Comparison of ENCODE assay signal across 35 cellular contexts in genomic region chr10:28349892-28350291, GRCh38. TPM values are rescaled to one million over a fixed set of nuclear protein-coding genes. Genes with fewer than 3 reads are reported as not detected.
A peak's percentile ranks its signal among the peaks of the same experiment; 100 is the strongest.
DNase-seq lines count a peak whose midpoint lies in the region; ATAC-seq, FAIRE-seq and TF ChIP-seq lines count a peak whose summit lies in the region.
"Had no signal": no experiment of that assay in that cellular context is flagged by ENCODE, and none has a peak within 500 bp of the region (broad histone marks: within the 10 kb centered on the region; RNA-seq: fewer than 3 reads in every experiment).

No MANE protein-coding gene starts in this region.

- H3K36me3 Mint-ChIP-seq in central memory CD8-positive, alpha-beta T cell (ENCODE audit: insufficient read depth), result no peaks in the 10 kb centered on the region
- H3K36me3 Mint-ChIP-seq in Calu3 (ENCODE audit: insufficient read depth, unreplicated experiment), result no peaks in the 10 kb centered on the region
- H3K36me3 Mint-ChIP-seq: CD4-positive, CD25-positive, alpha-beta regulatory T cell; CD8-positive, alpha-beta T cell had no signal

- RAD21 ChIA-PET in HCT116 (lab: Charles Lee; ENCODE audit: low non-redundant PET in 1 of 2, low total read pairs in 2 of 2, uncharacterized antibody in 2 of 2, unreplicated experiment in 2 of 2), result no interaction called here

- BruUV-seq in HCT116 (replicated peaks; lab: Mats Ljungman, UMichigan) (no TSS peak), Calu3 (replicated peaks; lab: Mats Ljungman, UMichigan) (no TSS peak)

- no peaks in the 10 kb centered on the region for H4K20me1 ChIP-seq in HCT116 (ENCODE audit: insufficient read depth)
- H4K20me1 ChIP-seq: BLaER1; BLaER1 treated with 17β-estradiol and CSF1 and Interleukin-3, amounts not matched to agents 10 nM and 100 nM had no signal

- intact Hi-C loops in HCT116 (cut with micrococcal nuclease) (no loop called here), esophagus muscularis mucosa (cut with DNase I) (no loop called here), Calu3 (cut with micrococcal nuclease; ENCODE audit: unreplicated experiment) (no loop called here)

- FAIRE-seq in bronchial epithelial cell (lab: Jason Lieb, UNC) (no peak), H54 (lab: Jason Lieb, UNC) (no peak)
- FAIRE-seq: A549, D721Med had no signal

- POLR2A ChIA-PET in HCT116 (lab: Charles Lee), result interaction anchor here (1.2 to 1.4 kb wide), 2 partner anchors 9 to 47 kb away, joined by 3 read pairs; partner anchors contain the start of gene MPP7

- H3K27ac ChIP-seq in HCT116 (ENCODE audit: low read depth, low read length), result no peak overlapping the region
- H3K27ac ChIP-seq in esophagus muscularis mucosa (replicated peaks in 1 of 4), result no peak overlapping the region
- H3K27ac ChIP-seq: 22Rv1; A549; BLaER1; BLaER1 treated with 17β-estradiol and CSF1 and Interleukin-3, amounts not matched to agents 10 nM and 100 nM; C4-2B had no signal

- peak overlapping the region; percentile 36 for H3K27ac Mint-ChIP-seq in central memory CD8-positive, alpha-beta T cell (ENCODE audit: low read depth)
- H3K27ac Mint-ChIP-seq in Calu3 (ENCODE audit: unreplicated experiment), result no peak overlapping the region
- H3K27ac Mint-ChIP-seq: B cell; CD14-positive monocyte; CD4-positive, alpha-beta memory T cell; CD4-positive, alpha-beta T cell; CD8-positive, alpha-beta T cell had no signal

- H3K4me2 ChIP-seq in HCT116 (ENCODE audit: low read length), result peak overlapping the region; percentile 40
- H3K4me2 ChIP-seq: A549; BLaER1; BLaER1 treated with 17β-estradiol and CSF1 and Interleukin-3, amounts not matched to agents 10 nM and 100 nM had no signal

- H3K9ac ChIP-seq in HCT116 (ENCODE audit: low read length), result no peak overlapping the region
- H3K9ac ChIP-seq: BLaER1; BLaER1 treated with 17β-estradiol and CSF1 and Interleukin-3, amounts not matched to agents 10 nM and 100 nM had no signal

- no peaks in the 10 kb centered on the region for H3K9me2 ChIP-seq in HCT116 (ENCODE audit: insufficient read depth)

- no peaks in the 10 kb centered on the region for H3K27me3 Mint-ChIP-seq in central memory CD8-positive, alpha-beta T cell
- peaks cover 18% of the 10 kb centered on the region for H3K27me3 Mint-ChIP-seq in Calu3 (ENCODE audit: unreplicated experiment)
- H3K27me3 Mint-ChIP-seq: CD4-positive, alpha-beta memory T cell; CD4-positive, alpha-beta T cell had no signal

- H3K4me3 Mint-ChIP-seq in central memory CD8-positive, alpha-beta T cell, result no peak overlapping the region
- H3K4me3 Mint-ChIP-seq in Calu3 (ENCODE audit: low read depth, unreplicated experiment), result no peak overlapping the region
- H3K4me3 Mint-ChIP-seq: B cell; CD14-positive monocyte; CD4-positive, alpha-beta memory T cell; CD4-positive, alpha-beta T cell; CD8-positive, alpha-beta memory T cell; CD8-positive, alpha-beta T cell had no signal

- WGBS in esophagus muscularis mucosa, result 88% methylated on average over 3 of the region's 3 CpGs

- H3K9me3 Mint-ChIP-seq in central memory CD8-positive, alpha-beta T cell, result no peaks in the 10 kb centered on the region
- peaks cover 5% of the 10 kb centered on the region for H3K9me3 Mint-ChIP-seq in Calu3 (ENCODE audit: low read depth, unreplicated experiment)

- TF ChIP-seq CTCF in HCT116 (IDR thresholded peaks at IDR 0.05 in 2 of 3, conservative IDR thresholded peaks at IDR 0.05 in 1 of 3; ENCODE audit: borderline replicate concordance in 1 of 3, insufficient read depth in 1 of 3, low read depth in 2 of 3, low read length in 2 of 3) (no peak), bronchial epithelial cell (IDR thresholded peaks at IDR 0.05; ENCODE audit: insufficient read depth, low read length, severe bottlenecking) (no peak), esophagus muscularis mucosa (IDR thresholded peaks at IDR 0.05) (no peak), Calu3 (IDR thresholded peaks at IDR 0.05; ENCODE audit: unreplicated experiment) (no peak)

- ATAC-seq in HCT116, result peak; percentile 65
- ATAC-seq in central memory CD8-positive, alpha-beta T cell (replicated peaks; ENCODE audit: extremely low read depth, poor library complexity, severe bottlenecking), result no peak
- ATAC-seq: A549; CD8-positive, alpha-beta T cell had no signal

- TF ChIP-seq POLR2A in HCT116 (IDR thresholded peaks at IDR 0.05; ENCODE audit: borderline replicate concordance, extremely low read depth, insufficient read depth, insufficient read length) (no peak), esophagus muscularis mucosa (IDR thresholded peaks at IDR 0.05; ENCODE audit: low read depth) (no peak), H54 (IDR thresholded peaks at IDR 0.05; ENCODE audit: low read depth, low read length) (no peak)

- no peaks in the 10 kb centered on the region; a peak in 2 of 4 replicates for H3K9me3 ChIP-seq in HCT116 (ENCODE audit: control insufficient read depth in 1 of 2, insufficient read depth in 1 of 2, low read depth in 1 of 2, low read length in 2 of 2)
- H3K9me3 ChIP-seq in esophagus muscularis mucosa, result no peaks in the 10 kb centered on the region
- H3K9me3 ChIP-seq: A549, BE2C had no signal

- TF ChIP-seq EP300 in esophagus muscularis mucosa (IDR thresholded peaks at IDR 0.05), result no peak

- TF ChIP-seq RAD21 in HCT116 (IDR thresholded peaks at IDR 0.05; ENCODE audit: low read depth), result peak; percentile 22; the same call in 1 of the 2 replicates

- H2AFZ ChIP-seq in HCT116 (ENCODE audit: low read depth, low read length, poor library complexity, severe bottlenecking), result peak overlapping the region; percentile 24

- no peaks in the 10 kb centered on the region for H3K79me2 ChIP-seq in HCT116 (ENCODE audit: insufficient read depth, low read length)

- no peaks in the 10 kb centered on the region for H3K27me3 ChIP-seq in HCT116 (ENCODE audit: insufficient read depth, low read length)
- H3K27me3 ChIP-seq in bronchial epithelial cell (ENCODE audit: control insufficient read depth, insufficient read depth, low read length), result no peaks in the 10 kb centered on the region
- no peaks in the 10 kb centered on the region for H3K27me3 ChIP-seq in esophagus muscularis mucosa
- H3K27me3 ChIP-seq: BE2C; BLaER1; BLaER1 treated with 17β-estradiol and CSF1 and Interleukin-3, amounts not matched to agents 10 nM and 100 nM had no signal

- CTCF ChIA-PET in HCT116 (lab: Charles Lee) (no interaction called here), Calu3 (lab: Charles Lee) (interaction anchor here (0.7 to 0.8 kb wide), 2 partner anchors 44 to 47 kb away, joined by 3 read pairs; partner anchors contain the start of gene MPP7)

- DNase-seq in HCT116 (ENCODE audit: low read depth, low spot score) (no peak), bronchial epithelial cell (ENCODE audit: low read depth) (peak; percentile 4), esophagus muscularis mucosa (ENCODE audit: extremely low spot score) (peak; percentile 57), kidney glomerular epithelial cell (lab: John Stamatoyannopoulos, UW) (no peak), H54 (ENCODE audit: insufficient read length, low spot score) (no peak), NCI-H510A treated with DMSO at 0.1 percent for 48 hours (lab: John Stamatoyannopoulos, UW) (no peak), Calu3 (no peak)
- DNase-seq in central memory CD8-positive, alpha-beta T cell (ENCODE audit: low spot score in 2 of 2), result no peak
- DNase-seq: 8988T; ACHN; AML-193; BE2C; C1 segment of cervical spinal cord; Caco-2; CD4-positive, alpha-beta memory T cell; CD4-positive, alpha-beta T cell; CD4-positive, CD25-positive, alpha-beta regulatory T cell; CD8-positive, alpha-beta memory T cell; CD8-positive, alpha-beta T cell; COR-L47; DMS 273 treated with DMSO at 0.1 percent for 48 hours; DMS153; DMS53; DMS79; DMS79 treated with DMSO at 0.1 percent for 48 hours; DND-41; EL had no signal

- H3K4me1 Mint-ChIP-seq in central memory CD8-positive, alpha-beta T cell, result no peaks in the 10 kb centered on the region
- peaks cover 8% of the 10 kb centered on the region for H3K4me1 Mint-ChIP-seq in Calu3 (ENCODE audit: low read depth, unreplicated experiment)
- H3K4me1 Mint-ChIP-seq: B cell; CD4-positive, alpha-beta memory T cell; CD8-positive, alpha-beta memory T cell had no signal

- H3K4me1 ChIP-seq in HCT116 (ENCODE audit: control insufficient read depth in 1 of 2, insufficient read depth in 2 of 2, low read length in 2 of 2) (peaks cover 2 to 10% of the 10 kb centered on the region in 2 experiments; a peak in 3 of 4 replicates), esophagus muscularis mucosa (no peaks in the 10 kb centered on the region)
- H3K4me1 ChIP-seq: A549; BE2C; BLaER1 treated with 17β-estradiol and CSF1 and Interleukin-3, amounts not matched to agents 10 nM and 100 nM had no signal

- H3K36me3 ChIP-seq in HCT116 (ENCODE audit: control insufficient read depth in 1 of 2, insufficient read depth in 2 of 2, low read length in 2 of 2), result no peaks in the 10 kb centered on the region
- no peaks in the 10 kb centered on the region for H3K36me3 ChIP-seq in bronchial epithelial cell (ENCODE audit: control insufficient read depth, insufficient read depth, low read length)
- no peaks in the 10 kb centered on the region for H3K36me3 ChIP-seq in esophagus muscularis mucosa
- H3K36me3 ChIP-seq: BE2C; BLaER1; BLaER1 treated with 17β-estradiol and CSF1 and Interleukin-3, amounts not matched to agents 10 nM and 100 nM had no signal

- H3K4me3 ChIP-seq in HCT116 (replicated peaks in 1 of 2; ENCODE audit: low read depth in 1 of 2, low read length in 2 of 2) (no peak overlapping the region), bronchial epithelial cell (ENCODE audit: low read depth, low read length) (no peak overlapping the region), esophagus muscularis mucosa (no peak overlapping the region)
- H3K4me3 ChIP-seq: A549; BLaER1; BLaER1 treated with 17β-estradiol and CSF1 and Interleukin-3, amounts not matched to agents 10 nM and 100 nM had no signal

TF ChIP-seq in HCT116, 20 proteins besides CTCF, POLR2A, EP300 and RAD21 (continues in another document):
- no peak for TF ChIP-seq ATF3 (IDR thresholded peaks at IDR 0.05)
- TF ChIP-seq CEBPB (IDR thresholded peaks at IDR 0.05; ENCODE audit: low read depth), result no peak

RNA-seq across cellular contexts. Expression of gene MPP7, which starts 47.0 kb away (rescaled TPM):
- total RNA-seq in HCT116 (2021; ENCODE audit: unreplicated experiment) (64.5 TPM), bronchial epithelial cell (11.1 and 24.6 TPM in 2 replicates), esophagus muscularis mucosa (10 to 100 TPM; 30.3 to 59.1 (median 49.3) TPM), Calu3 (2022) (4.6 and 6.6 TPM in 2 replicates)
- 24.3 and 29.5 TPM in 2 replicates for polyA plus RNA-seq in HCT116 (2012)

Comparison
In these comparisons a context has a peak if more than half of its experiments do, and no peak if none do; other contexts are left out.
1. DNase-seq: peak in bronchial epithelial cell (single experiment) and esophagus muscularis mucosa (single experiment); none in HCT116 (single experiment), central memory CD8-positive, alpha-beta T cell (0 of 2), kidney glomerular epithelial cell (single experiment), H54 (single experiment), NCI-H510A treated with DMSO at 0.1 percent for 48 hours (single experiment) and Calu3 (single experiment).